In genomic region chr4:74675673-74676279, GRCh38 we compare ENCODE assay signal across 7 cellular contexts.
DNase-seq lines count a peak whose midpoint lies in the region; ATAC-seq and TF ChIP-seq lines count a peak whose summit lies in the region.

No MANE protein-coding gene starts in this region.

- no peaks in the 10 kb centered on the region for H3K27me3 ChIP-seq in esophagus squamous epithelium

- peak; percentile 65 for ATAC-seq in GM19455 (IDR thresholded peaks at IDR 0.05; ENCODE audit: unreplicated experiment)
- ATAC-seq in omental fat pad (ENCODE audit: low FRiP score): peak; percentile 82

- intact Hi-C loops in esophagus squamous epithelium (cut with DNase I): no loop called here

- no peak overlapping the region for H3K27ac ChIP-seq in esophagus squamous epithelium

- no peaks in the 10 kb centered on the region for H3K36me3 ChIP-seq in esophagus squamous epithelium

- H3K4me3 ChIP-seq in Jurkat, Clone E6-1 (ENCODE audit: low read length): no peak overlapping the region
- H3K4me3 ChIP-seq in esophagus squamous epithelium: no peak overlapping the region

- H3K4me1 ChIP-seq in esophagus squamous epithelium: peaks cover 0 to 6% (median 0%) of the 10 kb centered on the region in 3 donors

- TF ChIP-seq CTCF in esophagus squamous epithelium (IDR thresholded peaks at IDR 0.05) (peak; percentile 22 to 85 (median 72)), omental fat pad (IDR thresholded peaks at IDR 0.05) (peak in 1 of 3 donors; percentile 26)

- 5 to 10% methylated on average over 5 of the region's 5 CpGs for WGBS in esophagus squamous epithelium, 2 donors

- in situ Hi-C loops in SK-MEL-5 (cut with HindIII; ENCODE audit: low pct_unique_long_range_greater_than_20kb, low sequenced_read_pairs): no loop called here

- no peak for TF ChIP-seq POLR2A in esophagus squamous epithelium (IDR thresholded peaks at IDR 0.05)

- DNase-seq in EL: peak; percentile 63
- peak; percentile 25 for DNase-seq in Jurkat, Clone E6-1 (ENCODE audit: low read depth, low spot score)
- peak; percentile 66 for DNase-seq in SK-MEL-5 (ENCODE audit: low read depth, low spot score)
- no peak for DNase-seq in esophagus squamous epithelium (lab: John Stamatoyannopoulos, UW)
- DNase-seq in omental fat pad (ENCODE audit: low spot score): no peak
- no peak for DNase-seq in anterior cingulate cortex (lab: John Stamatoyannopoulos, UW)

- no peaks in the 10 kb centered on the region for H3K9me3 ChIP-seq in esophagus squamous epithelium

Comparison
In these comparisons a context has a peak if more than half of its experiments do, and no peak if none do; other contexts are left out.
1. DNase-seq: peak in EL (single experiment), Jurkat, Clone E6-1 (single experiment) and SK-MEL-5 (single experiment); none in esophagus squamous epithelium (single experiment), omental fat pad (single experiment) and anterior cingulate cortex (0 of 58).